1 cellular context compared by ENCODE assay signal in genomic region chr6:5995705-5996686, GRCh38.
A peak's percentile ranks its signal among the peaks of the same experiment; 100 is the strongest.
TF ChIP-seq lines count a peak whose summit lies in the region.

No MANE protein-coding gene starts in this region.

TF ChIP-seq in H1, 55 proteins besides CTCF, POLR2A, EP300 and RAD21 (continued from another document):
- peak; percentile 10; the same call in 1 of the 2 replicates for TF ChIP-seq MAX (IDR thresholded peaks at IDR 0.05)
- no peak for TF ChIP-seq TEAD4 (IDR thresholded peaks at IDR 0.05; ENCODE audit: low read depth, low read length)
- TF ChIP-seq USF2 (IDR thresholded peaks at IDR 0.05; ENCODE audit: low read length), result no peak
- 0 out of 4 replicates have a peak, but pooled peaks of 1 of the 2 experiments have one; percentile 36 for TF ChIP-seq HDAC2 (IDR thresholded peaks at IDR 0.05; ENCODE audit: borderline replicate concordance in 1 of 2, low read depth in 2 of 2, low read length in 2 of 2)
- no peak for TF ChIP-seq POLR2AphosphoS5 (IDR thresholded peaks at IDR 0.05; ENCODE audit: low read depth, low read length)
- TF ChIP-seq TCF12 (IDR thresholded peaks at IDR 0.05; ENCODE audit: low read depth, low read length), result no peak
- peak; percentile 33 for TF ChIP-seq SUZ12 (IDR thresholded peaks at IDR 0.05; ENCODE audit: low read length)
- no peak for TF ChIP-seq SAP30 (IDR thresholded peaks at IDR 0.05; ENCODE audit: insufficient read depth, insufficient replicate concordance, low read length)
- TF ChIP-seq SIX5 (IDR thresholded peaks at IDR 0.05; ENCODE audit: low read depth, low read length), result no peak
- no peak for TF ChIP-seq CTBP2 (IDR thresholded peaks at IDR 0.05; ENCODE audit: borderline replicate concordance, insufficient read depth, insufficient read length, low read length)
- TF ChIP-seq RNF2 (IDR thresholded peaks at IDR 0.05; ENCODE audit: borderline replicate concordance, low read depth, low read length, missing control alignments, poor library complexity, severe bottlenecking), result peak; percentile 84
